In the genomic region with DNA sequence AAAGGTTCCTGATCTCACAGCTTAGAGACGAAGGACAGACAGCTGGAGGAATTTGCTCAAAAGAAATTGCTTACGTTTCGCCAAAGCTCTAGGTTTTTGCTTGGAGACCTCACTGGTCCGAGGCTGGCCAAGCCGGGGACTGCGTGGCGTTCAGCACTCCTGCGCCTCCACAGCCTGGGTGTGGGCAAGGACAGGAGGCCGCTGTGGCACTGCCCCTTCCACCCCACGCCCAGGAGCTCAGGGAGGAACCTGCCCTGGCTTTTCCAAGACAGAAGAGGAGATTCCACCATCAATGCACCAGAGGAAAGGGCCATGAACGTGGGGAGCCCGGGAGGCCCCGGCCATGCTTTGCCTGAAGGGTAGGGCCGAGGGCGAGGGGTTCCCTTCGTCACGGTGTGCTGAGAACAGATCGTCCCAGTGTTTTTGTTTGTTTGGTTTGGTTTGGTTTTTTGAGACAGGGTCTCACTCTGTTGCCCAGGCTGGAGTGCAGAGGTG, we compare ENCODE assay signal across 26 cellular contexts.
"Had no signal": no experiment of that assay in that cellular context is flagged by ENCODE, and none has a peak within 500 bp of the region (broad histone marks: within the 10 kb centered on the region; RNA-seq: fewer than 3 reads in every experiment).

No MANE protein-coding gene starts in this region.

- H3K27me3 ChIP-seq: left lung, neural progenitor cell, neutrophil, right atrium auricular region, right lobe of liver, stomach, suprapubic skin, tibial artery, upper lobe of right lung had no signal

- H3K27ac ChIP-seq: left lung, neural progenitor cell, neutrophil, parathyroid adenoma, right atrium auricular region, right lobe of liver, stomach, suprapubic skin, thoracic aorta, tibial artery, upper lobe of right lung had no signal

- DNase-seq: hippocampal formation; kidney; left colon; left lung; mesendoderm; naive B cell; natural killer cell; nephron progenitor cell; occipital lobe; right lobe of liver; stimulated activated CD4-positive, alpha-beta T cell treated with anti-CD3 and anti-CD28 coated beads, Interleukin-12 subunit alpha, Interleukin-12 subunit beta, amount 100 ng/mL, for 4 hours; stimulated activated CD4-positive, alpha-beta T cell treated with anti-CD3 and anti-CD28 coated beads, Interleukin-15, amount 100 ng/mL, for 24 hours; stimulated activated CD4-positive, alpha-beta T cell treated with anti-CD3 and anti-CD28 coated beads, Interleukin-2, amount 100 ng/mL, for 24 hours; stimulated activated CD4-positive, alpha-beta T cell treated with anti-CD3 and anti-CD28 coated beads, Interleukin-4, amount 100 ng/mL, for 1 hour; stimulated activated naive B cell treated with anti-CD40 and anti-IgM and Interleukin-4, amounts not matched to agents 10 μg/mL and 1 μg/mL and 100 μg/mL, for 72 hours; stimulated activated naive CD8-positive, alpha-beta T cell treated with anti-CD3 and anti-CD28 coated beads, Interleukin-15, Interleukin-2, amounts not matched to agents 100 U/mL and 50 U/mL, for 24 hours; stomach; tibial artery; trophoblast cell; upper lobe of right lung had no signal

- H3K4me1 ChIP-seq: left lung, parathyroid adenoma, right atrium auricular region, right lobe of liver, stomach, suprapubic skin, tibial artery, upper lobe of right lung had no signal

- ATAC-seq: left colon; left lung; natural killer cell; right lobe of liver; stimulated activated naive B cell treated with anti-CD40 and anti-IgM and Interleukin-4, amounts not matched to agents 10 μg/mL and 1 μg/mL and 100 μg/mL, for 72 hours; stimulated activated naive CD8-positive, alpha-beta T cell treated with anti-CD3 and anti-CD28 coated beads, Interleukin-15, Interleukin-2, amounts not matched to agents 100 U/mL and 50 U/mL, for 24 hours; upper lobe of right lung had no signal
